Comparison of ENCODE assay signal across 1 cellular context in genomic region chr11:117946842-117947526, GRCh38.
TF ChIP-seq lines count a peak whose summit lies in the region.

No MANE protein-coding gene starts in this region.

TF ChIP-seq in K562, 482 proteins besides CTCF, POLR2A, EP300 and RAD21 (continued from another document and continues in another):
- TF ChIP-seq, protein P1, sequence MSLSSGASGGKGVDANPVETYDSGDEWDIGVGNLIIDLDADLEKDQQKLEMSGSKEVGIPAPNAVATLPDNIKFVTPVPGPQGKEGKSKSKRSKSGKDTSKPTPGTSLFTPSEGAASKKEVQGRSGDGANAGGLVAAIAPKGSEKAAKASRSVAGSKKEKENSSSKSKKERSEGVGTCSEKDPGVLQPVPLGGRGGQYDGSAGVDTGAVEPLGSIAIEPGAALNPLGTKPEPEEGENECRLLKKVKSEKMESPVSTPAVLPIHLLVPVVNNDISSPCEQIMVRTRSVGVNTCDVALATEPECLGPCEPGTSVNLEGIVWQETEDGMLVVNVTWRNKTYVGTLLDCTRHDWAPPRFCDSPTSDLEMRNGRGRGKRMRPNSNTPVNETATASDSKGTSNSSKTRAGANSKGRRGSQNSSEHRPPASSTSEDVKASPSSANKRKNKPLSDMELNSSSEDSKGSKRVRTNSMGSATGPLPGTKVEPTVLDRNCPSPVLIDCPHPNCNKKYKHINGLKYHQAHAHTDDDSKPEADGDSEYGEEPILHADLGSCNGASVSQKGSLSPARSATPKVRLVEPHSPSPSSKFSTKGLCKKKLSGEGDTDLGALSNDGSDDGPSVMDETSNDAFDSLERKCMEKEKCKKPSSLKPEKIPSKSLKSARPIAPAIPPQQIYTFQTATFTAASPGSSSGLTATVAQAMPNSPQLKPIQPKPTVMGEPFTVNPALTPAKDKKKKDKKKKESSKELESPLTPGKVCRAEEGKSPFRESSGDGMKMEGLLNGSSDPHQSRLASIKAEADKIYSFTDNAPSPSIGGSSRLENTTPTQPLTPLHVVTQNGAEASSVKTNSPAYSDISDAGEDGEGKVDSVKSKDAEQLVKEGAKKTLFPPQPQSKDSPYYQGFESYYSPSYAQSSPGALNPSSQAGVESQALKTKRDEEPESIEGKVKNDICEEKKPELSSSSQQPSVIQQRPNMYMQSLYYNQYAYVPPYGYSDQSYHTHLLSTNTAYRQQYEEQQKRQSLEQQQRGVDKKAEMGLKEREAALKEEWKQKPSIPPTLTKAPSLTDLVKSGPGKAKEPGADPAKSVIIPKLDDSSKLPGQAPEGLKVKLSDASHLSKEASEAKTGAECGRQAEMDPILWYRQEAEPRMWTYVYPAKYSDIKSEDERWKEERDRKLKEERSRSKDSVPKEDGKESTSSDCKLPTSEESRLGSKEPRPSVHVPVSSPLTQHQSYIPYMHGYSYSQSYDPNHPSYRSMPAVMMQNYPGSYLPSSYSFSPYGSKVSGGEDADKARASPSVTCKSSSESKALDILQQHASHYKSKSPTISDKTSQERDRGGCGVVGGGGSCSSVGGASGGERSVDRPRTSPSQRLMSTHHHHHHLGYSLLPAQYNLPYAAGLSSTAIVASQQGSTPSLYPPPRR (CRISPR knock-in tag; IDR thresholded peaks at IDR 0.05; ENCODE audit: borderline replicate concordance): no peak
- TF ChIP-seq TFAP4 (CRISPR knock-in tag; IDR thresholded peaks at IDR 0.05; ENCODE audit: borderline replicate concordance) (no peak), RBBP5 (IDR thresholded peaks at IDR 0.05; ENCODE audit: borderline replicate concordance, insufficient read depth, low read length, poor library complexity, severe bottlenecking) (no peak), HMGN3 (IDR thresholded peaks at IDR 0.05; ENCODE audit: borderline replicate concordance, extremely low read depth, insufficient read length, low read depth, low read length) (no peak), ZNF232 (CRISPR knock-in tag; IDR thresholded peaks at IDR 0.05) (no peak), HDGF (IDR thresholded peaks at IDR 0.05) (no peak), NCOA4 (IDR thresholded peaks at IDR 0.05; ENCODE audit: partially characterized antibody) (no peak), ZFX (CRISPR knock-in tag; IDR thresholded peaks at IDR 0.05) (no peak), ETV6 (IDR thresholded peaks at IDR 0.05; ENCODE audit: borderline replicate concordance in 1 of 2, low read depth in 2 of 2, low read length in 1 of 2) (no peak), ETV6 (CRISPR knock-in tag; IDR thresholded peaks at IDR 0.05; ENCODE audit: borderline replicate concordance) (no peak), NR0B1 (IDR thresholded peaks at IDR 0.05; ENCODE audit: partially characterized antibody) (no peak), MGA (IDR thresholded peaks at IDR 0.05) (no peak), SMARCE1 (IDR thresholded peaks at IDR 0.05) (peak; percentile 80), SREBF1 (IDR thresholded peaks at IDR 0.05; ENCODE audit: borderline replicate concordance, low read depth, low read length) (no peak), STAT5A (IDR thresholded peaks at IDR 0.05; ENCODE audit: borderline replicate concordance, low read length) (no peak), FUS (optimal IDR thresholded peaks at IDR 0.05; ENCODE audit: low read depth, low read length) (no peak), ZNF174 (CRISPR knock-in tag; IDR thresholded peaks at IDR 0.05) (no peak), ZNF445 (CRISPR knock-in tag; IDR thresholded peaks at IDR 0.05; ENCODE audit: low read depth) (no peak), ZNF76 (CRISPR knock-in tag; IDR thresholded peaks at IDR 0.05; ENCODE audit: borderline replicate concordance) (no peak), SAFB2 (IDR thresholded peaks at IDR 0.05; ENCODE audit: borderline replicate concordance, low read depth, low read length, severe bottlenecking) (no peak), NONO (IDR thresholded peaks at IDR 0.05; ENCODE audit: low read depth in 2 of 2, low read length in 1 of 2) (0 out of 4 replicates have a peak, but pooled peaks of 1 of the 2 experiments have one; percentile 14), TCF3 (CRISPR knock-in tag; IDR thresholded peaks at IDR 0.05) (0 out of 2 replicates have a peak, but pooled peaks have one; percentile 21), ZKSCAN3 (CRISPR knock-in tag; IDR thresholded peaks at IDR 0.05) (no peak), PTRF (tag; IDR thresholded peaks at IDR 0.05) (no peak), TAF9B (IDR thresholded peaks at IDR 0.05; ENCODE audit: partially characterized antibody) (no peak), CC2D1A (IDR thresholded peaks at IDR 0.05) (peak; percentile 87)
- TF ChIP-seq, protein P2, sequence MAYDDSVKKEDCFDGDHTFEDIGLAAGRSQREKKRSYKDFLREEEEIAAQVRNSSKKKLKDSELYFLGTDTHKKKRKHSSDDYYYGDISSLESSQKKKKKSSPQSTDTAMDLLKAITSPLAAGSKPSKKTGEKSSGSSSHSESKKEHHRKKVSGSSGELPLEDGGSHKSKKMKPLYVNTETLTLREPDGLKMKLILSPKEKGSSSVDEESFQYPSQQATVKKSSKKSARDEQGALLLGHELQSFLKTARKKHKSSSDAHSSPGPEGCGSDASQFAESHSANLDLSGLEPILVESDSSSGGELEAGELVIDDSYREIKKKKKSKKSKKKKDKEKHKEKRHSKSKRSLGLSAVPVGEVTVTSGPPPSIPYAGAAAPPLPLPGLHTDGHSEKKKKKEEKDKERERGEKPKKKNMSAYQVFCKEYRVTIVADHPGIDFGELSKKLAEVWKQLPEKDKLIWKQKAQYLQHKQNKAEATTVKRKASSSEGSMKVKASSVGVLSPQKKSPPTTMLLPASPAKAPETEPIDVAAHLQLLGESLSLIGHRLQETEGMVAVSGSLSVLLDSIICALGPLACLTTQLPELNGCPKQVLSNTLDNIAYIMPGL (CRISPR knock-in tag; IDR thresholded peaks at IDR 0.05): no peak
- TF ChIP-seq, protein P3, sequence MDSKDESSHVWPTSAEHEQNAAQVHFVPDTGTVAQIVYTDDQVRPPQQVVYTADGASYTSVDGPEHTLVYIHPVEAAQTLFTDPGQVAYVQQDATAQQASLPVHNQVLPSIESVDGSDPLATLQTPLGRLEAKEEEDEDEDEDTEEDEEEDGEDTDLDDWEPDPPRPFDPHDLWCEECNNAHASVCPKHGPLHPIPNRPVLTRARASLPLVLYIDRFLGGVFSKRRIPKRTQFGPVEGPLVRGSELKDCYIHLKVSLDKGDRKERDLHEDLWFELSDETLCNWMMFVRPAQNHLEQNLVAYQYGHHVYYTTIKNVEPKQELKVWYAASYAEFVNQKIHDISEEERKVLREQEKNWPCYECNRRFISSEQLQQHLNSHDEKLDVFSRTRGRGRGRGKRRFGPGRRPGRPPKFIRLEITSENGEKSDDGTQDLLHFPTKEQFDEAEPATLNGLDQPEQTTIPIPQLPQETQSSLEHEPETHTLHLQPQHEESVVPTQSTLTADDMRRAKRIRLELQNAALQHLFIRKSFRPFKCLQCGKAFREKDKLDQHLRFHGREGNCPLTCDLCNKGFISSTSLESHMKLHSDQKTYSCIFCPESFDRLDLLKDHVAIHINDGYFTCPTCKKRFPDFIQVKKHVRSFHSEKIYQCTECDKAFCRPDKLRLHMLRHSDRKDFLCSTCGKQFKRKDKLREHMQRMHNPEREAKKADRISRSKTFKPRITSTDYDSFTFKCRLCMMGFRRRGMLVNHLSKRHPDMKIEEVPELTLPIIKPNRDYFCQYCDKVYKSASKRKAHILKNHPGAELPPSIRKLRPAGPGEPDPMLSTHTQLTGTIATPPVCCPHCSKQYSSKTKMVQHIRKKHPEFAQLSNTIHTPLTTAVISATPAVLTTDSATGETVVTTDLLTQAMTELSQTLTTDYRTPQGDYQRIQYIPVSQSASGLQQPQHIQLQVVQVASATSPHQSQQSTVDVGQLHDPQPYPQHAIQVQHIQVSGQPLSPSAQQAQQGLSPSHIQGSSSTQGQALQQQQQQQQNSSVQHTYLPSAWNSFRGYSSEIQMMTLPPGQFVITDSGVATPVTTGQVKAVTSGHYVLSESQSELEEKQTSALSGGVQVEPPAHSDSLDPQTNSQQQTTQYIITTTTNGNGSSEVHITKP (IDR thresholded peaks at IDR 0.05; ENCODE audit: partially characterized antibody): no peak
